ENCODE assay signal across 18 cellular contexts in genomic region chr13:95921485-95921884, GRCh38.
A peak's percentile ranks its signal among the peaks of the same experiment; 100 is the strongest.
DNase-seq lines count a peak whose midpoint lies in the region; ATAC-seq and TF ChIP-seq lines count a peak whose summit lies in the region.
"Had no signal": no experiment of that assay in that cellular context is flagged by ENCODE, and none has a peak within 500 bp of the region (broad histone marks: within the 10 kb centered on the region; RNA-seq: fewer than 3 reads in every experiment).

No MANE protein-coding gene starts in this region.

- H3K4me3 Mint-ChIP-seq in T-helper 2 cell treated with Interferon-gamma antibody and Interleukin-4, amounts not matched to agents 5 μg/mL and 100 μg/mL, for 36 hours: no peak overlapping the region
- H3K4me3 Mint-ChIP-seq: activated T-helper 1 cell treated with anti-CD3 and anti-CD28 coated beads, Interleukin-12 subunit alpha, Interleukin-12 subunit beta, Interleukin-2, Interleukin-4 antibody, amounts not matched to agents 30 ng/mL and 10 ng/mL and 1 ng/mL, durations not matched to agents 14 hours and 24 hours and 36 hours had no signal

- no peak for TF ChIP-seq POLR2A in prostate gland (IDR thresholded peaks at IDR 0.05)

- H3K9me3 ChIP-seq in prostate gland: no peaks in the 10 kb centered on the region
- H3K9me3 ChIP-seq: tibial artery had no signal

- ATAC-seq in GM18502 (IDR thresholded peaks at IDR 0.05; ENCODE audit: poor library complexity, unreplicated experiment) (peak; percentile 78), HG02571 (IDR thresholded peaks at IDR 0.05; ENCODE audit: unreplicated experiment) (peak; percentile 51), HG03571 (IDR thresholded peaks at IDR 0.05; ENCODE audit: unreplicated experiment) (no peak)
- ATAC-seq: activated naive CD4-positive, alpha-beta T cell treated with anti-CD3 and anti-CD28 coated beads, Interleukin-2, amount 50 U/mL, for 72 hours had no signal

- no peaks in the 10 kb centered on the region for H3K9me3 Mint-ChIP-seq in T-helper 2 cell treated with Interferon-gamma antibody and Interleukin-4, amounts not matched to agents 5 μg/mL and 100 μg/mL, for 36 hours

- WGBS in prostate gland: 46% methylated on average over 2 of the region's 2 CpGs

- no peak overlapping the region for H3K27ac Mint-ChIP-seq in T-helper 2 cell treated with Interferon-gamma antibody and Interleukin-4, amounts not matched to agents 5 μg/mL and 100 μg/mL, for 36 hours
- H3K27ac Mint-ChIP-seq: activated naive CD4-positive, alpha-beta T cell treated with anti-CD3 and anti-CD28 coated beads, Interleukin-2, amount 50 U/mL, for 72 hours; activated T-helper 1 cell treated with anti-CD3 and anti-CD28 coated beads, Interleukin-12 subunit alpha, Interleukin-12 subunit beta, Interleukin-2, Interleukin-4 antibody, amounts not matched to agents 30 ng/mL and 10 ng/mL and 1 ng/mL, durations not matched to agents 14 hours and 24 hours and 36 hours; progenitor cell of endocrine pancreas had no signal

- H3K4me1 ChIP-seq in prostate gland (replicated peaks): no peaks in the 10 kb centered on the region
- H3K4me1 ChIP-seq: tibial artery had no signal

- DNase-seq in amniotic epithelial cell (ENCODE audit: low read depth) (peak; percentile 42), myocyte (ENCODE audit: low read depth) (peak; percentile 22), prostate gland (ENCODE audit: low spot score) (no peak)
- DNase-seq in T-helper 2 cell treated with Interferon-gamma antibody and Interleukin-4, amounts not matched to agents 5 μg/mL and 100 μg/mL, for 36 hours (ENCODE audit: low spot score): no peak
- DNase-seq: brain microvascular endothelial cell; DMS53; NCI-H1105 treated with DMSO at 0.1 percent for 48 hours; NCI-H2081 treated with DMSO at 0.1 percent for 48 hours; stimulated activated naive CD4-positive, alpha-beta T cell treated with Interleukin-2 at 50 U/mL for 16 hours; tibial artery had no signal

- H3K27me3 Mint-ChIP-seq in T-helper 2 cell treated with Interferon-gamma antibody and Interleukin-4, amounts not matched to agents 5 μg/mL and 100 μg/mL, for 36 hours (ENCODE audit: low read depth): no peaks in the 10 kb centered on the region
- H3K27me3 Mint-ChIP-seq: progenitor cell of endocrine pancreas had no signal

- H3K4me1 Mint-ChIP-seq in T-helper 2 cell treated with Interferon-gamma antibody and Interleukin-4, amounts not matched to agents 5 μg/mL and 100 μg/mL, for 36 hours (ENCODE audit: low read depth): no peaks in the 10 kb centered on the region

- H3K36me3 Mint-ChIP-seq in T-helper 2 cell treated with Interferon-gamma antibody and Interleukin-4, amounts not matched to agents 5 μg/mL and 100 μg/mL, for 36 hours (ENCODE audit: low read depth): no peaks in the 10 kb centered on the region

- no peak overlapping the region for H3K4me3 ChIP-seq in prostate gland
- H3K4me3 ChIP-seq: coronary artery, hepatocyte, tibial artery had no signal

- H3K27ac ChIP-seq in prostate gland: no peak overlapping the region
- H3K27ac ChIP-seq: brain microvascular endothelial cell, coronary artery, hepatocyte, tibial artery had no signal

- no peak for TF ChIP-seq CTCF in prostate gland (IDR thresholded peaks at IDR 0.05)

- no peaks in the 10 kb centered on the region for H3K27me3 ChIP-seq in prostate gland (replicated peaks; ENCODE audit: insufficient read depth)
- H3K27me3 ChIP-seq: brain microvascular endothelial cell, hepatocyte, tibial artery had no signal

- H3K36me3 ChIP-seq in prostate gland: no peaks in the 10 kb centered on the region
- H3K36me3 ChIP-seq: brain microvascular endothelial cell had no signal

- intact Hi-C loops in prostate gland (cut with DNase I): no loop called here

Comparison
In these comparisons a context has a peak if more than half of its experiments do, and no peak if none do; other contexts are left out.
1. DNase-seq: peak in amniotic epithelial cell (single experiment) and myocyte (single experiment); none in T-helper 2 cell treated with Interferon-gamma antibody and Interleukin-4, amounts not matched to agents 5 μg/mL and 100 μg/mL, for 36 hours (single experiment) and prostate gland (single experiment).